ENCODE assay signal across 8 cellular contexts in the genomic region with DNA sequence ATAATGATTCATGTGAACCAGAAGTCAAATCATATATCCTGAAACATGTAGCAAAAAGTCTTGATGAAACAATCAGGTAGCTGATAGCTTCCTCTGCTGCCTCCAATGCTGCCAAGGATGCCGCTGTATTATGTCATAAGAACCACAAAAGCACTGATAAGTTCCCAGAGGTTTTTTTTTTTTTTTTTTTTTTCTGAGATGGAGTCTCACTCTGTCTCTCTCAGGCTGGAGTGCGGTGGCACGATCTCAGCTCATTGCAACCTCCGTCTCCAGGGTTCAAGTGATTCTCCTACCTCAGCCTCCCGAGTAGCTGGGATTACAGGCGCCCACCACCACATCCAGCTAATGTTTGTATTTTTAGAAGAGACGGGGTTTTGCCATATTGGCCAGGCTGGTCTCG. TPM values are rescaled to one million over a fixed set of nuclear protein-coding genes. Genes with fewer than 3 reads are reported as not detected.
DNase-seq lines count a peak whose midpoint lies in the region; ATAC-seq and TF ChIP-seq lines count a peak whose summit lies in the region.
"Not testable (repeated sequence)": the region's sequence is repeated elsewhere in the genome, so short reads cannot be mapped to it uniquely, and the experiment has no call there.

No MANE protein-coding gene starts in this region.

- not testable (repeated sequence) for TF ChIP-seq POLR2A in esophagus squamous epithelium (IDR thresholded peaks at IDR 0.05)

- not testable (repeated sequence) for H3K36me3 Mint-ChIP-seq in T-cell
- peaks cover 54% of the 10 kb centered on the region for H3K36me3 Mint-ChIP-seq in activated CD8-positive, alpha-beta T cell treated with anti-CD3 and anti-CD28 coated beads for 36 hours (ENCODE audit: low read depth)
- peaks cover 41% of the 10 kb centered on the region for H3K36me3 Mint-ChIP-seq in activated naive CD8-positive, alpha-beta T cell treated with anti-CD3 and anti-CD28 coated beads for 36 hours

- DNase-seq in Jurkat, Clone E6-1 (ENCODE audit: low read depth, low spot score), result peak; percentile 60
- peak in 13 of 34 experiments; percentile 24 to 60 (median 44) for DNase-seq in T-cell
- peak; percentile 18 for DNase-seq in activated CD8-positive, alpha-beta T cell treated with anti-CD3 and anti-CD28 coated beads for 36 hours
- DNase-seq in activated naive CD8-positive, alpha-beta T cell treated with anti-CD3 and anti-CD28 coated beads for 36 hours; esophagus squamous epithelium (lab: John Stamatoyannopoulos, UW): not testable (repeated sequence)

- not testable (repeated sequence) for H3K27me3 Mint-ChIP-seq in T-cell; activated CD8-positive, alpha-beta T cell treated with anti-CD3 and anti-CD28 coated beads for 36 hours; activated naive CD8-positive, alpha-beta T cell treated with anti-CD3 and anti-CD28 coated beads for 36 hours

- not testable (repeated sequence) for H4K20me1 ChIP-seq in BLaER1 treated with 17β-estradiol and CSF1 and Interleukin-3, amounts not matched to agents 10 nM and 100 nM

- H3K27ac Mint-ChIP-seq in T-cell, result peak overlapping the region; percentile 94 to 98
- peak overlapping the region; percentile 99 for H3K27ac Mint-ChIP-seq in activated CD8-positive, alpha-beta T cell treated with anti-CD3 and anti-CD28 coated beads for 36 hours
- H3K27ac Mint-ChIP-seq in activated naive CD8-positive, alpha-beta T cell treated with anti-CD3 and anti-CD28 coated beads for 36 hours, result peak overlapping the region; percentile 100

- H3K4me2 ChIP-seq in BLaER1 treated with 17β-estradiol and CSF1 and Interleukin-3, amounts not matched to agents 10 nM and 100 nM, result peak overlapping the region; percentile 74 to 94 (median 84)

- H3K4me3 ChIP-seq in BLaER1 treated with 17β-estradiol and CSF1 and Interleukin-3, amounts not matched to agents 10 nM and 100 nM, result peak overlapping the region in 2 of 10 experiments; percentile 13 to 33; a peak in 1 of 20 replicates
- not testable (repeated sequence) for H3K4me3 ChIP-seq in Jurkat, Clone E6-1 (ENCODE audit: low read length); esophagus squamous epithelium; neutrophil (ENCODE audit: low read depth in 1 of 2, low read length in 1 of 2); subcutaneous abdominal adipose tissue (ENCODE audit: low read depth in 1 of 5, low read length in 5 of 5)

- CTCF ChIA-PET in T-cell (lab: Charles Lee), result interaction anchor here (0.6 to 1.8 kb wide), 6 partner anchors 8 to 76 kb away, joined by 3 to 7 read pairs (median 4); partner anchors contain the start of gene SEPTIN6 (in 2 of the 2)
- CTCF ChIA-PET in activated CD8-positive, alpha-beta T cell treated with anti-CD3 and anti-CD28 coated beads for 36 hours (lab: Charles Lee), result interaction anchor here (0.9 to 2.9 kb wide), 6 partner anchors 8 to 96 kb away, joined by 3 to 14 read pairs (median 4); partner anchors contain the start of gene SEPTIN6

- H3K27me3 ChIP-seq in BLaER1 treated with 17β-estradiol and CSF1 and Interleukin-3, amounts not matched to agents 10 nM and 100 nM; esophagus squamous epithelium; neutrophil; subcutaneous abdominal adipose tissue (ENCODE audit: control insufficient read depth in 5 of 5, insufficient read depth in 4 of 5, low read length in 5 of 5): not testable (repeated sequence)

- not testable (repeated sequence) for H3K9me3 ChIP-seq in BLaER1 treated with 17β-estradiol and CSF1 and Interleukin-3, amounts not matched to agents 10 nM and 100 nM (replicated peaks in 1 of 11); esophagus squamous epithelium; neutrophil; subcutaneous abdominal adipose tissue (ENCODE audit: control insufficient read depth in 5 of 5, low read length in 5 of 5)

- 71 to 87% methylated on average over 4 of the region's 8 CpGs for WGBS in esophagus squamous epithelium, 2 donors

- peak in 1 of 4 experiments; percentile 24 for ATAC-seq in T-cell (replicated peaks in 1 of 4)
- ATAC-seq in activated CD8-positive, alpha-beta T cell treated with anti-CD3 and anti-CD28 coated beads for 36 hours, result not testable (repeated sequence)

- peaks cover 76 to 89% (median 83%) of the 10 kb centered on the region in 3 donors for H3K4me1 Mint-ChIP-seq in T-cell
- H3K4me1 Mint-ChIP-seq in activated CD8-positive, alpha-beta T cell treated with anti-CD3 and anti-CD28 coated beads for 36 hours (ENCODE audit: low read depth), result peaks cover 55% of the 10 kb centered on the region
- peaks cover 46% of the 10 kb centered on the region for H3K4me1 Mint-ChIP-seq in activated naive CD8-positive, alpha-beta T cell treated with anti-CD3 and anti-CD28 coated beads for 36 hours

- TF ChIP-seq CTCF in activated CD8-positive, alpha-beta T cell treated with anti-CD3 and anti-CD28 coated beads for 36 hours (IDR thresholded peaks at IDR 0.05); esophagus squamous epithelium (IDR thresholded peaks at IDR 0.05); neutrophil (IDR thresholded peaks at IDR 0.05): not testable (repeated sequence)

- not testable (repeated sequence) for H3K36me3 ChIP-seq in BLaER1 treated with 17β-estradiol and CSF1 and Interleukin-3, amounts not matched to agents 10 nM and 100 nM; esophagus squamous epithelium; neutrophil; subcutaneous abdominal adipose tissue (ENCODE audit: control insufficient read depth in 5 of 5, insufficient read depth in 5 of 5, low read length in 5 of 5)

- H3K9ac ChIP-seq in BLaER1 treated with 17β-estradiol and CSF1 and Interleukin-3, amounts not matched to agents 10 nM and 100 nM, result peak overlapping the region in 6 of 11 experiments; percentile 66 to 79 (median 74); a peak in 8 of 22 replicates
- not testable (repeated sequence) for H3K9ac ChIP-seq in subcutaneous abdominal adipose tissue (ENCODE audit: low read length in 5 of 5)

- POLR2A ChIA-PET in T-cell (lab: Charles Lee), result interaction anchor here (0.6 to 3.0 kb wide), 7 partner anchors 9 to 110 kb away, joined by 3 to 15 read pairs (median 10); partner anchors contain the start of genes SEPTIN6 (in 2 of the 2) and RPL39 (in 1 of the 2)
- POLR2A ChIA-PET in activated CD8-positive, alpha-beta T cell treated with anti-CD3 and anti-CD28 coated beads for 36 hours (lab: Charles Lee), result interaction anchor here (1.5 to 4.5 kb wide), 4 partner anchors 8 to 110 kb away, joined by 3 to 36 read pairs (median 9); partner anchors contain the start of genes SEPTIN6 and UBE2A

- H3K4me1 ChIP-seq in BLaER1 treated with 17β-estradiol and CSF1 and Interleukin-3, amounts not matched to agents 10 nM and 100 nM, result peaks cover 82 to 100% (median 99%) of the 10 kb centered on the region in 10 experiments
- peaks cover 0 to 34% (median 8%) of the 10 kb centered on the region in 3 donors for H3K4me1 ChIP-seq in esophagus squamous epithelium
- H3K4me1 ChIP-seq in neutrophil (ENCODE audit: control insufficient read depth in 1 of 2, insufficient read depth in 1 of 2, low read depth in 1 of 2, low read length in 1 of 2), result peaks cover 50 to 56% of the 10 kb centered on the region in 2 experiments
- H3K4me1 ChIP-seq in subcutaneous abdominal adipose tissue (ENCODE audit: control insufficient read depth in 5 of 5, insufficient read depth in 5 of 5, low read length in 5 of 5), result peaks cover 0 to 33% (median 12%) of the 10 kb centered on the region in 5 donors

- not testable (repeated sequence) for H3K9me3 Mint-ChIP-seq in T-cell; activated CD8-positive, alpha-beta T cell treated with anti-CD3 and anti-CD28 coated beads for 36 hours; activated naive CD8-positive, alpha-beta T cell treated with anti-CD3 and anti-CD28 coated beads for 36 hours

- H3K4me3 Mint-ChIP-seq in T-cell, result peak overlapping the region; percentile 93 to 96 (median 94)
- H3K4me3 Mint-ChIP-seq in activated CD8-positive, alpha-beta T cell treated with anti-CD3 and anti-CD28 coated beads for 36 hours, result peak overlapping the region; percentile 96
- peak overlapping the region; percentile 94 for H3K4me3 Mint-ChIP-seq in activated naive CD8-positive, alpha-beta T cell treated with anti-CD3 and anti-CD28 coated beads for 36 hours

- H3K27ac ChIP-seq in BLaER1 treated with 17β-estradiol and CSF1 and Interleukin-3, amounts not matched to agents 10 nM and 100 nM, result peak overlapping the region; percentile 75 to 92 (median 85); a peak in 18 of 22 replicates
- peak overlapping the region; percentile 30 to 90 (median 78) for H3K27ac ChIP-seq in esophagus squamous epithelium
- peak overlapping the region; percentile 97 for H3K27ac ChIP-seq in neutrophil
- H3K27ac ChIP-seq in subcutaneous abdominal adipose tissue (ENCODE audit: low read depth, low read length), result peak overlapping the region; percentile 33

- intact Hi-C loops in activated CD8-positive, alpha-beta T cell treated with anti-CD3 and anti-CD28 coated beads for 36 hours (cut with micrococcal nuclease); esophagus squamous epithelium (cut with DNase I): not testable (repeated sequence)

RNA-seq across cellular contexts. Expression of gene SEPTIN6, which starts 8.7 kb away (rescaled TPM):
- polyA plus RNA-seq in Jurkat, Clone E6-1 (2012; ENCODE audit: insufficient read depth, insufficient read length), result 515 TPM
- 100 to 1,000 TPM; 171 to 269 (median 206) TPM for total RNA-seq in T-cell
- total RNA-seq in activated CD8-positive, alpha-beta T cell treated with anti-CD3 and anti-CD28 coated beads for 36 hours, result 100 to 1,000 TPM; 205 to 209 TPM
- 100 to 1,000 TPM; 187 to 202 TPM for total RNA-seq in activated naive CD8-positive, alpha-beta T cell treated with anti-CD3 and anti-CD28 coated beads for 36 hours
- 10 to 100 TPM in 2 of 4 donors, 1 to 10 TPM in 2; 3.4 to 13.4 (median 8.2) TPM for total RNA-seq in esophagus squamous epithelium

Comparison
In these comparisons a context has a peak if more than half of its experiments do, and no peak if none do; other contexts are left out.
1. H3K27ac ChIP-seq: peak in every context shown above with its lines; median percentile 97 in neutrophil; 85 in BLaER1 treated with 17β-estradiol and CSF1 and Interleukin-3, amounts not matched to agents 10 nM and 100 nM; 78 in esophagus squamous epithelium; 33 in subcutaneous abdominal adipose tissue.
2. RNA of gene SEPTIN6, which starts 8.7 kb away (total RNA-seq): 205 to 209 TPM in activated CD8-positive, alpha-beta T cell treated with anti-CD3 and anti-CD28 coated beads for 36 hours, 171 to 269 TPM in T-cell and 187 to 202 TPM in activated naive CD8-positive, alpha-beta T cell treated with anti-CD3 and anti-CD28 coated beads for 36 hours; 3.4 to 13.4 TPM in esophagus squamous epithelium; every median in the first group is over 10 times any median in the second.
3. Peak in every context shown above with its lines, with median percentiles within 50 percentile points of each other: H3K27ac Mint-ChIP-seq and H3K4me3 Mint-ChIP-seq.